ENCODE assay signal across 9 cellular contexts in genomic region chr10:75191821-75192568, GRCh38. TPM values are rescaled to one million over a fixed set of nuclear protein-coding genes. Genes with fewer than 3 reads are reported as not detected.
A peak's percentile ranks its signal among the peaks of the same experiment; 100 is the strongest.
DNase-seq lines count a peak whose midpoint lies in the region; TF ChIP-seq lines count a peak whose summit lies in the region.
"Had no signal": no experiment of that assay in that cellular context is flagged by ENCODE, and none has a peak within 500 bp of the region (broad histone marks: within the 10 kb centered on the region; RNA-seq: fewer than 3 reads in every experiment).

No MANE protein-coding gene starts in this region.

- no peaks in the 10 kb centered on the region; the same call in none of the 2 replicates for H3K27me3 Mint-ChIP-seq in HFFc6 (ENCODE audit: insufficient read depth)
- H3K27me3 Mint-ChIP-seq: stimulated activated naive CD8-positive, alpha-beta T cell treated with anti-CD3 and anti-CD28 coated beads, Interleukin-15, Interleukin-2, amounts not matched to agents 100 ng/mL and 50 ng/mL, for 24 hours had no signal

- H3K27me3 ChIP-seq in H7 (ENCODE audit: control insufficient read depth, insufficient read depth, low read length), result no peaks in the 10 kb centered on the region

- peak; percentile 53 for TF ChIP-seq CTCF in HFFc6 (IDR thresholded peaks at IDR 0.05)

- peak overlapping the region; percentile 69 for H3K27ac ChIP-seq in adipose tissue (ENCODE audit: low read depth, low read length)

- no peaks in the 10 kb centered on the region; the same call in 1 of the 2 replicates for H3K36me3 Mint-ChIP-seq in HFFc6 (ENCODE audit: low read depth)

- H3K36me3 ChIP-seq in H7 (replicated peaks; ENCODE audit: control insufficient read depth, insufficient read depth, low read length), result no peaks in the 10 kb centered on the region

- no peaks in the 10 kb centered on the region for H3K9me3 Mint-ChIP-seq in HFFc6
- H3K9me3 Mint-ChIP-seq: stimulated activated naive CD8-positive, alpha-beta T cell treated with anti-CD3 and anti-CD28 coated beads, Interleukin-15, Interleukin-2, amounts not matched to agents 100 ng/mL and 50 ng/mL, for 24 hours had no signal

- peaks cover 49% of the 10 kb centered on the region for H3K4me1 Mint-ChIP-seq in HFFc6 (ENCODE audit: low read depth)

- peak overlapping the region; percentile 79 for H3K4me3 Mint-ChIP-seq in HFFc6
- H3K4me3 Mint-ChIP-seq: stimulated activated naive CD8-positive, alpha-beta T cell treated with anti-CD3 and anti-CD28 coated beads, Interleukin-15, Interleukin-2, amounts not matched to agents 100 ng/mL and 50 ng/mL, for 24 hours had no signal

- H3K4me3 ChIP-seq in H7 (ENCODE audit: insufficient read depth, low read depth, low read length), result no peak overlapping the region

- DNase-seq in HFFc6 (peak; percentile 92), iPS-NIHi7 (ENCODE audit: extremely low spot score) (peak; percentile 25), stromal cell of bone marrow (ENCODE audit: low read depth) (peak; percentile 89), H7 (no peak), GF-D8 (lab: John Stamatoyannopoulos, UW) (no peak), DMS153 (lab: John Stamatoyannopoulos, UW) (no peak), NCI-H345 (lab: John Stamatoyannopoulos, UW) (no peak)

- peak overlapping the region; percentile 87 for H3K27ac Mint-ChIP-seq in HFFc6
- H3K27ac Mint-ChIP-seq: stimulated activated naive CD8-positive, alpha-beta T cell treated with anti-CD3 and anti-CD28 coated beads, Interleukin-15, Interleukin-2, amounts not matched to agents 100 ng/mL and 50 ng/mL, for 24 hours had no signal

- WGBS in adipose tissue, 3 donors, result 26 to 57% (median 51%) methylated on average over 10 of the region's 10 CpGs

RNA-seq across cellular contexts. Expression of gene VDAC2, which starts 18.6 kb away (rescaled TPM):
- total RNA-seq in HFFc6 (2021; fragmentation: NEBNext Ultra II Directional; extraction: Animal tissue kit (Norgen Biotek cat#: 25700)), result 100 to 1,000 TPM; 213 to 248 (median 223) TPM
- polyA plus RNA-seq in adipose tissue, result 100 to 1,000 TPM; 117 to 169 (median 135) TPM
- 213 and 218 TPM in 2 replicates for total RNA-seq in H7 (2014; rRNA removed; shearing (Covaris generic))

RNA-seq across cellular contexts. Expression of gene COMTD1, which starts 43.8 kb away (rescaled TPM):
- 1 to 10 TPM; 5.6 to 9.5 (median 8.0) TPM for total RNA-seq in HFFc6 (2021; fragmentation: NEBNext Ultra II Directional; extraction: Animal tissue kit (Norgen Biotek cat#: 25700))
- polyA plus RNA-seq in adipose tissue, result 100 to 1,000 TPM in 1 of 3 donors, 10 to 100 TPM in 2; 20.1 to 142 (median 33.3) TPM
- 21.3 and 36.6 TPM in 2 replicates for total RNA-seq in H7 (2014; rRNA removed; shearing (Covaris generic))

Comparison
In these comparisons a context has a peak if more than half of its experiments do, and no peak if none do; other contexts are left out.
1. DNase-seq: peak in HFFc6 (single experiment), iPS-NIHi7 (single experiment) and stromal cell of bone marrow (single experiment); none in H7 (single experiment), GF-D8 (single experiment), DMS153 (single experiment) and NCI-H345 (single experiment).